ENCODE assay signal across 1 cellular context in genomic region chr7:100503350-100503735, GRCh38.
A peak's percentile ranks its signal among the peaks of the same experiment; 100 is the strongest.
TF ChIP-seq lines count a peak whose summit lies in the region.

No MANE protein-coding gene starts in this region.

TF ChIP-seq in A549, 52 proteins besides CTCF, POLR2A, EP300 and RAD21:
- TF ChIP-seq HDAC2 (IDR thresholded peaks at IDR 0.05) (no peak), NR3C1 (IDR thresholded peaks at IDR 0.05) (no peak), CEBPB (IDR thresholded peaks at IDR 0.05) (0 out of 4 replicates have a peak, but pooled peaks of 1 of the 2 experiments have one; percentile 20)
